ENCODE assay signal across 29 cellular contexts in the genomic region with DNA sequence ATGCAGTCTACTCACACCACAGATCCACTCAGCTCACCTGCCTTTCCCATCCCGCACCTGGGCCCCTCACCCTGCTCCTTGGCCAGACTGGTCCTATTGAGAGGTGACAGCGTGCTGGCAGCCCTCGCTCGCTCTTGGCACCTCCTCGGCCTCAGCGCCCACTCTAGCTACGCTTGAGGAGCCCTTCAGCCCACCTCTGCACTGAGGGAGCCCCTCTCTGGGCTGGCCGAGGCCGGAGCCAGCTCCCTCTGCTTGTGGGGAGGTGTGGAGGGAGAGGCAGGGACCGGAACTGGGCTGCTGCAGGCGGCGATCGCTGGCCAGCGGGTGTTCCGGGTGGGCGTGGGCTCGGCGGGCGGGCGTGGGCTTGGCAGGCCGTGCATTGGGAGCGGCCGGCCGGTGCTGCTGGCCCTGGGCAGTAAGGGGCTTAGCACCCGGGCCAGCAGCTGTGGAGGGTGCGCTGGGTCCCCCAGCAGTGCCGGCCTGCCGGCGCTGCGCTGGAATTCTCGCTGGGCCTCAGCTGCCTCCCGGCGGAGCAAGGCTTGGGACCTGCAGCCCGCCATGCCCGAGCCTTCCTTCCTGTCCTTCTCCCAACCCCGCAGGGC.
"Had no signal": no experiment of that assay in that cellular context is flagged by ENCODE, and none has a peak within 500 bp of the region (broad histone marks: within the 10 kb centered on the region; RNA-seq: fewer than 3 reads in every experiment).

No MANE protein-coding gene starts in this region.

- H3K27me3 ChIP-seq: ovary, stomach, thyroid gland, tibial nerve, upper lobe of left lung, uterus had no signal

- H3K4me1 Mint-ChIP-seq: stimulated activated effector memory CD8-positive, alpha-beta T cell treated with anti-CD3 and anti-CD28 coated beads, Interleukin-12 subunit alpha, Interleukin-12 subunit beta, amount 100 ng/mL, for 72 hours had no signal

- H3K36me3 Mint-ChIP-seq: naive B cell; naive thymus-derived CD8-positive, alpha-beta T cell; natural killer cell treated with Interleukin-12 subunit alpha and Interleukin-12 subunit beta and Interleukin-15 and Interleukin-18, amount 100 ng/mL, for 72 hours; stimulated activated effector memory CD8-positive, alpha-beta T cell treated with anti-CD3 and anti-CD28 coated beads, Interleukin-12 subunit alpha, Interleukin-12 subunit beta, amount 100 ng/mL, for 72 hours; stimulated activated naive B cell treated with anti-CD40 and anti-IgM and Interleukin-4, amounts not matched to agents 10 μg/mL and 1 μg/mL and 100 μg/mL, for 72 hours had no signal

- H3K4me3 Mint-ChIP-seq: naive B cell; naive thymus-derived CD8-positive, alpha-beta T cell; natural killer cell treated with Interleukin-12 subunit alpha and Interleukin-12 subunit beta and Interleukin-15 and Interleukin-18, amount 100 ng/mL, for 72 hours; nephron progenitor cell; neural crest cell; stimulated activated effector memory CD8-positive, alpha-beta T cell treated with anti-CD3 and anti-CD28 coated beads, Interleukin-12 subunit alpha, Interleukin-12 subunit beta, amount 100 ng/mL, for 72 hours; stimulated activated naive B cell treated with anti-CD40 and anti-IgM and Interleukin-4, amounts not matched to agents 10 μg/mL and 1 μg/mL and 100 μg/mL, for 72 hours; stimulated activated naive CD8-positive, alpha-beta T cell treated with anti-CD3 and anti-CD28 coated beads, Interleukin-15, Interleukin-2, amounts not matched to agents 100 ng/mL and 50 ng/mL, for 24 hours had no signal

- H3K27ac ChIP-seq: ovary, parathyroid adenoma, psoas muscle, skin epidermis, thoracic aorta, thyroid gland, tibial nerve, upper lobe of left lung, uterus had no signal

- H3K27ac Mint-ChIP-seq: naive B cell; natural killer cell treated with Interleukin-12 subunit alpha and Interleukin-12 subunit beta and Interleukin-15 and Interleukin-18, amount 100 ng/mL, for 72 hours; nephron progenitor cell; progenitor cell of endocrine pancreas; stimulated activated effector memory CD8-positive, alpha-beta T cell treated with anti-CD3 and anti-CD28 coated beads, Interleukin-12 subunit alpha, Interleukin-12 subunit beta, amount 100 ng/mL, for 72 hours; stimulated activated naive B cell treated with anti-CD40 and anti-IgM and Interleukin-4, amounts not matched to agents 10 μg/mL and 1 μg/mL and 100 μg/mL, for 72 hours had no signal

- H3K27me3 Mint-ChIP-seq: naive B cell; stimulated activated naive CD8-positive, alpha-beta T cell treated with anti-CD3 and anti-CD28 coated beads, Interleukin-15, Interleukin-2, amounts not matched to agents 100 ng/mL and 50 ng/mL, for 24 hours had no signal

- H3K36me3 ChIP-seq: ovary, stomach, thoracic aorta, thyroid gland, tibial nerve, upper lobe of left lung, uterus had no signal

- DNase-seq: naive B cell; naive thymus-derived CD8-positive, alpha-beta T cell; nephron progenitor cell; occipital lobe; ovary; posterior cingulate gyrus; psoas muscle; right cardiac atrium; stimulated activated CD4-positive, alpha-beta T cell treated with anti-CD3 and anti-CD28 coated beads, Interleukin-15, amount 100 ng/mL, for 24 hours; stimulated activated CD4-positive, alpha-beta T cell treated with anti-CD3 and anti-CD28 coated beads, Interleukin-2, amount 100 ng/mL, for 24 hours; stimulated activated CD4-positive, alpha-beta T cell treated with anti-CD3 and anti-CD28 coated beads, Interleukin-2, amount 100 ng/mL, for 48 hours; stimulated activated CD4-positive, alpha-beta T cell treated with anti-CD3 and anti-CD28 coated beads, Interleukin-4, amount 100 ng/mL, for 24 hours; stimulated activated naive B cell treated with anti-CD40 and anti-IgM and Interleukin-4, amounts not matched to agents 10 μg/mL and 1 μg/mL and 100 μg/mL, for 72 hours; stimulated activated naive CD4-positive, alpha-beta T cell treated with Interleukin-2 at 50 U/mL for 16 hours; stomach; thyroid gland; trophoblast cell; uterus had no signal

- H3K4me3 ChIP-seq: ovary, psoas muscle, skin epidermis, smooth muscle cell, stomach, thoracic aorta, thyroid gland, tibial nerve, upper lobe of left lung, uterus had no signal

- H3K9me3 Mint-ChIP-seq: naive thymus-derived CD8-positive, alpha-beta T cell; natural killer cell treated with Interleukin-12 subunit alpha and Interleukin-12 subunit beta and Interleukin-15 and Interleukin-18, amount 100 ng/mL, for 72 hours; stimulated activated effector memory CD8-positive, alpha-beta T cell treated with anti-CD3 and anti-CD28 coated beads, Interleukin-12 subunit alpha, Interleukin-12 subunit beta, amount 100 ng/mL, for 72 hours; stimulated activated naive B cell treated with anti-CD40 and anti-IgM and Interleukin-4, amounts not matched to agents 10 μg/mL and 1 μg/mL and 100 μg/mL, for 72 hours; stimulated activated naive CD8-positive, alpha-beta T cell treated with anti-CD3 and anti-CD28 coated beads, Interleukin-15, Interleukin-2, amounts not matched to agents 100 ng/mL and 50 ng/mL, for 24 hours had no signal

- H3K9me3 ChIP-seq: ovary, psoas muscle, thoracic aorta, thyroid gland, upper lobe of left lung, uterus had no signal

- H3K4me1 ChIP-seq: parathyroid adenoma, psoas muscle, uterus had no signal
